Comparison of ENCODE assay signal across 14 cellular contexts in the genomic region with DNA sequence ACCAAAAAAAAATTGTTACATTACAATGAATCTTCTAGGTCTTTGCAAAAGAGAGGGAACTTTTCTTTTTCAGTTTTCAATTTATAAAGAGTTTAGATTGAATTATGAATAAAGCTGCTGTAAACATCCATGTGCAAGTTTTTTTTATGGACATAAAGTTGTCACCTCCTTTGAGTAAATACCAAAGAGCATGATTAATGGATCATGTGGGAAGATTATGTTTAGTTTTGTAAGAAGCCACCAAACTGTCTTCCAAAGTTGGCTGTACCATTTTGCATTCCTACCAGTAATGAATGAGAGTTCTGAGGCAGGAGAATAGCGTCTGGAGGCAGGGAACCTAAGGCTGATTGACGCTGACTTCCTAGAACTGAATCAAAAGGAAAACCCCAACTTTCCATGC. TPM values are rescaled to one million over a fixed set of nuclear protein-coding genes. Genes with fewer than 3 reads are reported as not detected.
DNase-seq lines count a peak whose midpoint lies in the region; TF ChIP-seq lines count a peak whose summit lies in the region.
"Had no signal": no experiment of that assay in that cellular context is flagged by ENCODE, and none has a peak within 500 bp of the region (broad histone marks: within the 10 kb centered on the region; RNA-seq: fewer than 3 reads in every experiment).

No MANE protein-coding gene starts in this region.

- H3K4me1 ChIP-seq in HAP-1 (peaks cover 11% of the 10 kb centered on the region), tibial artery (peaks cover 0 to 41% (median 4%) of the 10 kb centered on the region in 4 donors)
- H3K4me1 ChIP-seq: BE2C had no signal

- H3K4me3 ChIP-seq in fibroblast of villous mesenchyme (ENCODE audit: low read depth, low read length) (no peak overlapping the region), HAP-1 (no peak overlapping the region), tibial artery (no peak overlapping the region)
- H3K4me3 ChIP-seq: GM23338 had no signal

- H3K9me3 ChIP-seq in HAP-1 (no peaks in the 10 kb centered on the region), tibial artery (no peaks in the 10 kb centered on the region)
- H3K9me3 ChIP-seq: BE2C had no signal

- H3K27me3 ChIP-seq in HAP-1 (ENCODE audit: low read depth) (no peaks in the 10 kb centered on the region), tibial artery (no peaks in the 10 kb centered on the region)
- H3K27me3 ChIP-seq: BE2C had no signal

- H3K27ac ChIP-seq in tibial artery (no peak overlapping the region), caudate nucleus (ENCODE audit: low read depth, low read length) (no peak overlapping the region)

- peak; percentile 10 for DNase-seq in GM04504 (ENCODE audit: low read depth)
- DNase-seq in LHCN-M2 (ENCODE audit: low read depth): peak; percentile 5
- DNase-seq in fibroblast of villous mesenchyme (ENCODE audit: low read depth): peak; percentile 12
- no peak for DNase-seq in HAP-1 (ENCODE audit: low spot score in 2 of 2)
- DNase-seq in tibial artery: no peak
- no peak for DNase-seq in caudate nucleus (lab: John Stamatoyannopoulos, UW)
- DNase-seq: BE2C; C1 segment of cervical spinal cord; CD8-positive, alpha-beta memory T cell; COR-L47; DMS 273 treated with DMSO at 0.1 percent for 48 hours; DND-41; H7 had no signal

- TF ChIP-seq CTCF in fibroblast of villous mesenchyme (IDR thresholded peaks at IDR 0.05; ENCODE audit: insufficient read depth, low read depth, low read length) (no peak), tibial artery (IDR thresholded peaks at IDR 0.05) (no peak)

- in situ Hi-C loops in HAP-1 (cut with MboI; ENCODE audit: low sequenced_read_pairs): no loop called here

- intact Hi-C loops in tibial artery (cut with DNase I; ENCODE audit: low total_unique reads): no loop called here

- H3K36me3 ChIP-seq in HAP-1 (replicated peaks) (no peaks in the 10 kb centered on the region), tibial artery (no peaks in the 10 kb centered on the region)
- H3K36me3 ChIP-seq: BE2C had no signal

RNA-seq across cellular contexts. Expression of a gene that starts 30.2 kb away (rescaled TPM):
- total RNA-seq in LHCN-M2 (2014; rRNA removed) (22.0 and 23.2 TPM in 2 replicates), fibroblast of villous mesenchyme (26.7 and 32.0 TPM in 2 replicates)
- 5.5 TPM for polyA plus RNA-seq in LHCN-M2 (2012)

Comparison
In these comparisons a context has a peak if more than half of its experiments do, and no peak if none do; other contexts are left out.
1. DNase-seq: peak in GM04504 (single experiment), LHCN-M2 (single experiment) and fibroblast of villous mesenchyme (single experiment); none in HAP-1 (0 of 2), tibial artery (0 of 2) and caudate nucleus (0 of 61).